ENCODE assay signal across 8 cellular contexts in genomic region chr1:6489799-6490180, GRCh38. TPM values are rescaled to one million over a fixed set of nuclear protein-coding genes. Genes with fewer than 3 reads are reported as not detected.
DNase-seq lines count a peak whose midpoint lies in the region; ATAC-seq and TF ChIP-seq lines count a peak whose summit lies in the region.

No MANE protein-coding gene starts in this region.

- H3K27ac Mint-ChIP-seq in memory B cell, result no peak overlapping the region

- ATAC-seq in HG02870 (IDR thresholded peaks at IDR 0.05; ENCODE audit: unreplicated experiment), result peak; percentile 45
- ATAC-seq in memory B cell (ENCODE audit: low read depth), result peak; percentile 76
- ATAC-seq in HG02588 (IDR thresholded peaks at IDR 0.05; ENCODE audit: unreplicated experiment), result no peak

- H3K9me3 Mint-ChIP-seq in memory B cell, result no peaks in the 10 kb centered on the region

- TF ChIP-seq POLR2A in GM10847 (IDR thresholded peaks at IDR 0.05; ENCODE audit: extremely low read depth, insufficient read length), result peak; percentile 9

- peaks cover 16% of the 10 kb centered on the region for H3K4me1 Mint-ChIP-seq in memory B cell

- no peak overlapping the region for H3K27ac ChIP-seq in ectodermal cell (ENCODE audit: insufficient read depth, low read depth, low read length, poor library complexity, severe bottlenecking)

- H3K36me3 Mint-ChIP-seq in memory B cell, result no peaks in the 10 kb centered on the region

- H3K27me3 Mint-ChIP-seq in memory B cell, result peaks cover 18% of the 10 kb centered on the region

- H3K4me3 Mint-ChIP-seq in memory B cell, result peak overlapping the region; percentile 74

- H3K36me3 ChIP-seq in ectodermal cell (ENCODE audit: control insufficient read depth, insufficient read depth, low read length), result no peaks in the 10 kb centered on the region

- H3K9me3 ChIP-seq in ectodermal cell (ENCODE audit: control insufficient read depth, low read length), result no peaks in the 10 kb centered on the region

- DNase-seq in NCI-H446 (lab: John Stamatoyannopoulos, UW), result peak; percentile 25 to 80
- DNase-seq in activated CD4-positive, alpha-beta T cell treated with anti-CD3 and anti-CD28 coated beads, Interleukin-2, amount 50 U/mL, for 4 hours, result peak; percentile 69 to 71
- peak; percentile 71 to 83 for DNase-seq in memory B cell (ENCODE audit: low spot score in 2 of 2)
- peak; percentile 51 for DNase-seq in stimulated activated CD8-positive, alpha-beta memory T cell treated with anti-CD3 and anti-CD28 coated beads, Interleukin-12 subunit alpha, Interleukin-12 subunit beta, amount 100 ng/mL, for 4 hours (ENCODE audit: low read depth)

- WGBS in ectodermal cell, 2 experiments, result 13% methylated on average over 21 of the region's 21 CpGs

- peaks cover 22% of the 10 kb centered on the region for H3K27me3 ChIP-seq in ectodermal cell (ENCODE audit: control insufficient read depth, insufficient read depth, low read length, poor library complexity, severe bottlenecking)

- peak overlapping the region; percentile 60 for H3K4me3 ChIP-seq in ectodermal cell (ENCODE audit: insufficient read depth, low read depth, low read length)

- peaks cover 14% of the 10 kb centered on the region for H3K4me1 ChIP-seq in ectodermal cell (ENCODE audit: control insufficient read depth, insufficient read depth, low read length)

RNA-seq across cellular contexts. Expression of gene PLEKHG5, which starts 1.7 kb away (rescaled TPM):
- polyA plus RNA-seq in ectodermal cell (2013, experiment 1 of 4), result 20.6 TPM
- polyA plus RNA-seq in ectodermal cell (2013, experiment 2 of 4), result 23.6 TPM
- polyA plus RNA-seq in ectodermal cell (2013, experiment 3 of 4), result 19.4 TPM
- 23.1 TPM for polyA plus RNA-seq in ectodermal cell (2013, experiment 4 of 4)

RNA-seq across cellular contexts. Expression of gene TNFRSF25, which starts 23.8 kb away (rescaled TPM):
- 19.9 TPM for polyA plus RNA-seq in ectodermal cell (2013, experiment 1 of 4)
- polyA plus RNA-seq in ectodermal cell (2013, experiment 2 of 4), result 18.6 TPM
- 21.4 TPM for polyA plus RNA-seq in ectodermal cell (2013, experiment 3 of 4)
- 28.5 TPM for polyA plus RNA-seq in ectodermal cell (2013, experiment 4 of 4)
